In genomic region chrX:54358424-54359211, GRCh38 we compare ENCODE assay signal across 8 cellular contexts. TPM values are rescaled to one million over a fixed set of nuclear protein-coding genes. Genes with fewer than 3 reads are reported as not detected.
DNase-seq lines count a peak whose midpoint lies in the region; ATAC-seq and TF ChIP-seq lines count a peak whose summit lies in the region.

No MANE protein-coding gene starts in this region.

- ATAC-seq in GM21423 (IDR thresholded peaks at IDR 0.05; ENCODE audit: unreplicated experiment) (peak; percentile 56), GM21381 (IDR thresholded peaks at IDR 0.05; ENCODE audit: unreplicated experiment) (no peak)

- DNase-seq in NCI-H2171 treated with DMSO at 0.1 percent for 48 hours (lab: John Stamatoyannopoulos, UW) = peak; percentile 84
- DNase-seq in activated T-cell treated with anti-CD3 and anti-CD28 coated beads for 1 hour (ENCODE audit: low read depth) = peak; percentile 12
- DNase-seq in epithelial cell of proximal tubule (ENCODE audit: low read depth) = no peak
- DNase-seq in mucosa of gallbladder (ENCODE audit: low spot score) = peak; percentile 53
- DNase-seq in stimulated activated naive CD4-positive, alpha-beta T cell (lab: John Stamatoyannopoulos, UW) = peak; percentile 15 to 53 (median 30)
- DNase-seq in HCEC 1CT = no peak

- TF ChIP-seq CTCF in epithelial cell of proximal tubule (conservative IDR thresholded peaks at IDR 0.05; ENCODE audit: low read depth, low read length) = no peak

- H3K4me3 ChIP-seq in epithelial cell of proximal tubule (ENCODE audit: low read depth, low read length) = peak overlapping the region; percentile 60

RNA-seq across cellular contexts. Expression of gene WNK3, which starts 0.8 kb away (rescaled TPM):
- total RNA-seq in epithelial cell of proximal tubule (1.4 and 2.6 TPM in 2 replicates), mucosa of gallbladder (6.2 TPM)

Comparison
In these comparisons a context has a peak if more than half of its experiments do, and no peak if none do; other contexts are left out.
1. DNase-seq: peak in NCI-H2171 treated with DMSO at 0.1 percent for 48 hours (single experiment), activated T-cell treated with anti-CD3 and anti-CD28 coated beads for 1 hour (single experiment), mucosa of gallbladder (single experiment) and stimulated activated naive CD4-positive, alpha-beta T cell (6 of 6); none in epithelial cell of proximal tubule (single experiment) and HCEC 1CT (single experiment).